10 cellular contexts compared by ENCODE assay signal in genomic region chr15:22888120-22888859, GRCh38. TPM values are rescaled to one million over a fixed set of nuclear protein-coding genes. Genes with fewer than 3 reads are reported as not detected.
DNase-seq lines count a peak whose midpoint lies in the region; ATAC-seq and TF ChIP-seq lines count a peak whose summit lies in the region.
"Had no signal": no experiment of that assay in that cellular context is flagged by ENCODE, and none has a peak within 500 bp of the region (broad histone marks: within the 10 kb centered on the region; RNA-seq: fewer than 3 reads in every experiment).

No MANE protein-coding gene starts in this region.

- H3K27ac Mint-ChIP-seq in chondrocyte (ENCODE audit: unreplicated experiment) (peak overlapping the region; percentile 97), memory B cell (peak overlapping the region; percentile 9)

- no peak overlapping the region for H2BK120ac ChIP-seq in IMR-90 (ENCODE audit: low read depth, low read length)

- H3K36me3 ChIP-seq in IMR-90 (ENCODE audit: control insufficient read depth, insufficient read depth, low read length) (peaks cover 21% of the 10 kb centered on the region), tibial nerve (peaks cover 0 to 94% (median 0%) of the 10 kb centered on the region in 3 donors)

- peak overlapping the region; percentile 36; the same call in 1 of the 2 replicates for H2BK20ac ChIP-seq in IMR-90 (ENCODE audit: low read depth, low read length)

- H3K4me1 Mint-ChIP-seq in chondrocyte (ENCODE audit: low read depth) = peaks cover 18% of the 10 kb centered on the region
- H3K4me1 Mint-ChIP-seq in memory B cell = peaks cover 4% of the 10 kb centered on the region

- 100% methylated on average over 1 of the region's 9 CpGs; no CpG with 5 or more reads in 1 of the 2 experiments for WGBS in IMR-90 (ENCODE audit: extremely low coverage in 2 of 2, insufficient read length in 1 of 2), 2 experiments
- 91 to 94% methylated on average over 9 of the region's 9 CpGs for WGBS in tibial nerve, 2 donors

- H3K4me3 ChIP-seq in IMR-90 (ENCODE audit: insufficient read depth, low read depth, low read length) (no peak overlapping the region), tibial nerve (no peak overlapping the region)

- H3K23ac ChIP-seq in IMR-90 (ENCODE audit: low read depth, low read length) = 0 out of 2 replicates have a peak overlapping the region, but pooled peaks have one; percentile 67

- no peak overlapping the region for H3K56ac ChIP-seq in IMR-90 (ENCODE audit: extremely low read depth, insufficient read depth, low read length)

- H3K4me1 ChIP-seq in IMR-90 (ENCODE audit: control insufficient read depth, insufficient read depth, low read length) = peaks cover 7% of the 10 kb centered on the region
- H3K4me1 ChIP-seq in tibial nerve = no peaks in the 10 kb centered on the region

- H3K9me3 ChIP-seq in IMR-90 (ENCODE audit: control insufficient read depth, insufficient read depth, low read length) (no peaks in the 10 kb centered on the region), tibial nerve (no peaks in the 10 kb centered on the region)
- H3K9me3 ChIP-seq: Caco-2 had no signal

- H3K79me1 ChIP-seq in IMR-90 (ENCODE audit: low read depth in 1 of 2, low read length in 2 of 2) = peaks cover 12 to 23% of the 10 kb centered on the region in 2 experiments; a peak in 3 of 4 replicates

- no peak overlapping the region; the same call in 1 of the 2 replicates for H2AK5ac ChIP-seq in IMR-90 (ENCODE audit: low read depth, low read length)

- H4K20me1 ChIP-seq in IMR-90 (ENCODE audit: insufficient read depth, low read length) = peaks cover 16% of the 10 kb centered on the region

- H4K8ac ChIP-seq in IMR-90 (ENCODE audit: low read depth in 2 of 2, low read length in 2 of 2) = no peak overlapping the region

- peak overlapping the region; percentile 91 for H2AK9ac ChIP-seq in IMR-90 (replicated peaks; ENCODE audit: low read depth, low read length, poor library complexity)

- H2BK5ac ChIP-seq in IMR-90 (ENCODE audit: low read depth, low read length, poor library complexity, severe bottlenecking) = peak overlapping the region; percentile 57

- no peak overlapping the region for H3K9ac ChIP-seq in IMR-90 (ENCODE audit: low read depth, low read length)

- no peak overlapping the region for H4K5ac ChIP-seq in IMR-90 (ENCODE audit: low read depth, low read length)

- H3K4me3 Mint-ChIP-seq in chondrocyte (ENCODE audit: unreplicated experiment) (no peak overlapping the region), memory B cell (no peak overlapping the region)

- intact Hi-C loops in IMR-90 (cut with micrococcal nuclease) = loop anchor here (5.0 kb wide), 1 partner anchor 51 kb away; the partner anchor contains the start of gene NIPA2

- peaks cover 8% of the 10 kb centered on the region for H3K9me1 ChIP-seq in IMR-90 (ENCODE audit: insufficient read depth, low read length)

- H3K36me3 Mint-ChIP-seq in chondrocyte (ENCODE audit: low read depth) = peaks cover 17% of the 10 kb centered on the region
- peaks cover 10% of the 10 kb centered on the region for H3K36me3 Mint-ChIP-seq in memory B cell

- H3K27me3 Mint-ChIP-seq in chondrocyte (ENCODE audit: low read depth) (no peaks in the 10 kb centered on the region), memory B cell (no peaks in the 10 kb centered on the region)

- no peak for TF ChIP-seq CTCF in IMR-90 (conservative IDR thresholded peaks at IDR 0.05; ENCODE audit: low read depth, low read length)
- no peak for TF ChIP-seq CTCF in chondrocyte (IDR thresholded peaks at IDR 0.05)
- TF ChIP-seq CTCF in GM13976 (IDR thresholded peaks at IDR 0.05; ENCODE audit: borderline replicate concordance, control extremely low read depth, extremely low read depth, insufficient read depth, missing control alignments) = no peak
- TF ChIP-seq CTCF in tibial nerve (IDR thresholded peaks at IDR 0.05) = no peak

- in situ Hi-C loops in IMR-90 (cut with MboI; ENCODE audit: low sequenced_read_pairs) (no loop called here), KBM-7 (cut with MboI; ENCODE audit: low pct_unique_long_range_greater_than_20kb, low sequenced_read_pairs) (no loop called here), GM13976 (cut with MboI; ENCODE audit: low sequenced_read_pairs, unreplicated experiment) (no loop called here)

- H3K4me2 ChIP-seq in IMR-90 (ENCODE audit: low read depth, low read length) = no peak overlapping the region

- BruUV-seq in IMR-90 (replicated peaks; lab: Mats Ljungman, UMichigan) = no TSS peak

- POLR2A ChIA-PET in IMR-90 (lab: Charles Lee; ENCODE audit: unreplicated experiment) = no interaction called here

- peak overlapping the region; percentile 65 for H2AFZ ChIP-seq in IMR-90 (replicated peaks; ENCODE audit: low read length, poor library complexity)

- peak overlapping the region; percentile 72 for H3K4ac ChIP-seq in IMR-90 (ENCODE audit: low read depth, low read length)

- no peak overlapping the region for H3K18ac ChIP-seq in IMR-90 (ENCODE audit: low read depth, low read length)

- peak; percentile 95 for ATAC-seq in IMR-90 (ENCODE audit: low read depth)
- ATAC-seq in memory B cell (ENCODE audit: low read depth) = no peak

- peak overlapping the region; percentile 47; the same call in 1 of the 2 replicates for H3K27ac ChIP-seq in IMR-90 (ENCODE audit: insufficient read depth, low read length)
- no peak overlapping the region for H3K27ac ChIP-seq in tibial nerve

- no peak; the same call in 1 of the 2 replicates for TF ChIP-seq POLR2A in IMR-90 (IDR thresholded peaks at IDR 0.05; ENCODE audit: low read depth, low read length)
- no peak for TF ChIP-seq POLR2A in tibial nerve (IDR thresholded peaks at IDR 0.05)

- dilution Hi-C loops in IMR-90 (cut with HindIII; ENCODE audit: low sequenced_read_pairs, unreplicated experiment) = no loop called here

- CTCF ChIA-PET in IMR-90 (lab: Yijun Ruan, JAX) = interaction anchor here (0.9 to 1.0 kb wide), 2 partner anchors 28 to 76 kb away, joined by 3 to 4 read pairs; no protein-coding TSS in a partner anchor

- 0 out of 2 replicates have a peak overlapping the region, but pooled peaks have one; percentile 3 for H4K91ac ChIP-seq in IMR-90 (ENCODE audit: insufficient read depth, low read depth, low read length)

- H3K27me3 ChIP-seq in IMR-90 (ENCODE audit: control insufficient read depth, insufficient read depth, low read length) (no peaks in the 10 kb centered on the region), tibial nerve (no peaks in the 10 kb centered on the region)

- H2BK15ac ChIP-seq in IMR-90 (ENCODE audit: low read depth, low read length) = no peak overlapping the region

- TF ChIP-seq EP300 in tibial nerve (IDR thresholded peaks at IDR 0.05) = no peak

- TF ChIP-seq RAD21 in IMR-90 (IDR thresholded peaks at IDR 0.05; ENCODE audit: low read length) = no peak

- no peak overlapping the region for H3K14ac ChIP-seq in IMR-90 (replicated peaks; ENCODE audit: low read depth, low read length)

- H3K9me3 Mint-ChIP-seq in chondrocyte (ENCODE audit: low read depth) = no peaks in the 10 kb centered on the region
- H3K9me3 Mint-ChIP-seq in memory B cell = no peaks in the 10 kb centered on the region

- DNase-seq in AG08395 (ENCODE audit: low spot score) = peak; percentile 97
- peak; percentile 99 for DNase-seq in IMR-90
- DNase-seq in chondrocyte (ENCODE audit: low spot score) = peak; percentile 35
- no peak for DNase-seq in memory B cell (ENCODE audit: low spot score in 2 of 2)
- no peak for DNase-seq in KBM-7
- no peak for DNase-seq in GM13976 (ENCODE audit: low spot score)
- no peak for DNase-seq in stimulated activated CD4-positive, alpha-beta T cell treated with anti-CD3 and anti-CD28 coated beads, Interleukin-2, amount 100 ng/mL, for 24 hours
- DNase-seq in tibial nerve (ENCODE audit: low spot score in 2 of 2) = no peak
- DNase-seq: Caco-2, MM.1S had no signal

TF ChIP-seq in IMR-90, 13 proteins besides CTCF, POLR2A, EP300 and RAD21:
- TF ChIP-seq NFE2L2 (IDR thresholded peaks at IDR 0.05; ENCODE audit: low read depth, low read length) (peak; percentile 71; the same call in 1 of the 2 replicates), USF2 (IDR thresholded peaks at IDR 0.05; ENCODE audit: low read depth, low read length) (peak; percentile 92), CHD1 (IDR thresholded peaks at IDR 0.05; ENCODE audit: low read depth, low read length) (no peak), FOS (IDR thresholded peaks at IDR 0.05; ENCODE audit: low read depth, low read length) (peak; percentile 99), RCOR1 (IDR thresholded peaks at IDR 0.05; ENCODE audit: insufficient replicate concordance, low read length) (peak; percentile 72), BHLHE40 (IDR thresholded peaks at IDR 0.05; ENCODE audit: low read depth, low read length) (peak; percentile 99), SMC3 (IDR thresholded peaks at IDR 0.05; ENCODE audit: low read depth, low read length) (no peak), ELK1 (IDR thresholded peaks at IDR 0.05; ENCODE audit: borderline replicate concordance, low read depth, low read length) (no peak), CEBPB (IDR thresholded peaks at IDR 0.05; ENCODE audit: low read depth, low read length) (peak; percentile 55), MXI1 (IDR thresholded peaks at IDR 0.05; ENCODE audit: borderline replicate concordance, low read depth, low read length) (peak; percentile 95)

RNA-seq across cellular contexts. Expression of gene NIPA2, which starts 49.8 kb away (rescaled TPM):
- total RNA-seq in IMR-90 (2012; rRNA removed) = 38.0 and 78.6 TPM in 2 replicates
- 25.6 and 33.0 TPM in 2 replicates for polyA plus RNA-seq in IMR-90 (2012; rRNA removed)
- 18.0 and 19.5 TPM in 2 replicates for polyA plus RNA-seq in IMR-90 (2012; cell fraction: cytosol; rRNA removed)
- 8.5 and 13.9 TPM in 2 replicates for polyA plus RNA-seq in IMR-90 (2012; cell fraction: nucleus; rRNA removed; ENCODE audit: low replicate concordance)
- 59.3 to 60.9 TPM (median 60.4 TPM) in 3 replicates for total RNA-seq in chondrocyte
- total RNA-seq in tibial nerve = 10 to 100 TPM; 33.2 to 66.9 (median 52.7) TPM

Comparison
In these comparisons a context has a peak if more than half of its experiments do, and no peak if none do; other contexts are left out.
1. DNase-seq: peak in AG08395 (single experiment), IMR-90 (single experiment) and chondrocyte (single experiment); none in memory B cell (0 of 2), KBM-7 (single experiment), GM13976 (single experiment), stimulated activated CD4-positive, alpha-beta T cell treated with anti-CD3 and anti-CD28 coated beads, Interleukin-2, amount 100 ng/mL, for 24 hours (0 of 2) and tibial nerve (0 of 2).